24 cellular contexts compared by ENCODE assay signal in the genomic region with DNA sequence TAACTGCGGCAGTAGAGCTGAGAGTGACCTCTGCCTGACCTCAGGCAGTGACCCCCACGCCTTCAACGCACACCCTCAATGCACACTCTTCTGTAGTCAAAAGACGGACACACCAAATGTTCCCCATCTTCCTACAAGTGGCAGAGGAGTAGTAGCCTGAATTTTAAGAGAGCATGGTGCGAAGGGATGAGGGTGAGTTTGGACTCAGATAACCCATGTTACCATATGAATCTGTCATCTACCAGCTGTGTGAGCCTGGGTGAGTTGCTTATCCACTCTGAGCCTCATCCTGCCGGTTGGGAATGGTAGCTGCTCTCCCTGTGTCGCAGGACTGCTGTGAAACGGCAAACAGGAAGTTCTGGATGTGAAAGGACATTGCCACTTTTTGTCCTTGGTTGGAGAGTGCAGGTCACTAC. TPM values are rescaled to one million over a fixed set of nuclear protein-coding genes. Genes with fewer than 3 reads are reported as not detected.
"Had no signal": no experiment of that assay in that cellular context is flagged by ENCODE, and none has a peak within 500 bp of the region (broad histone marks: within the 10 kb centered on the region; RNA-seq: fewer than 3 reads in every experiment).

No MANE protein-coding gene starts in this region.

- DNase-seq: activated CD4-positive, alpha-beta T cell treated with anti-CD3 and anti-CD28 coated beads for 1 hour; activated CD8-positive, alpha-beta memory T cell treated with anti-CD3 and anti-CD28 coated beads for 24 hours; activated CD8-positive, alpha-beta memory T cell treated with anti-CD3 and anti-CD28 coated beads, Interleukin-2, amount 50 U/mL, for 4 hours; activated T-cell treated with anti-CD3 and anti-CD28 coated beads, Interleukin-2, amount 50 U/mL, for 24 hours; adrenal gland; brain microvascular endothelial cell; endodermal cell; esophagus squamous epithelium; heart left ventricle; kidney; lower lobe of right lung; naive thymus-derived CD4-positive, alpha-beta T cell; pancreas; right cardiac atrium; stimulated activated CD4-positive, alpha-beta T cell treated with anti-CD3 and anti-CD28 coated beads, Interleukin-12 subunit alpha, Interleukin-12 subunit beta, amount 100 ng/mL, for 4 hours; stimulated activated naive CD8-positive, alpha-beta T cell treated with anti-CD3 and anti-CD28 coated beads, Interleukin-15, amount 100 ng/mL, for 72 hours; T-cell; tibial artery; WERI-Rb-1 had no signal

- H3K9me3 ChIP-seq: adrenal gland, ascending aorta, esophagus squamous epithelium, heart left ventricle, lower lobe of right lung, neutrophil, pancreas, tibial artery had no signal

- ATAC-seq: activated T-helper 17 cell treated with anti-CD3 and anti-CD28 coated beads, Interleukin-2, amount 50 U/mL, for 72 hours; heart left ventricle; lower lobe of right lung; naive thymus-derived CD4-positive, alpha-beta T cell; pancreas; right cardiac atrium; stimulated activated naive CD8-positive, alpha-beta T cell treated with anti-CD3 and anti-CD28 coated beads, Interleukin-15, amount 100 ng/mL, for 72 hours; T-cell had no signal

- H3K4me3 ChIP-seq: adrenal gland, ascending aorta, esophagus squamous epithelium, heart left ventricle, lower lobe of right lung, pancreas, tibial artery had no signal

- H3K36me3 ChIP-seq: adrenal gland, ascending aorta, brain microvascular endothelial cell, esophagus squamous epithelium, heart left ventricle, lower lobe of right lung, neutrophil, pancreas, tibial artery, WERI-Rb-1 had no signal

- H3K27ac ChIP-seq: adrenal gland, ascending aorta, brain microvascular endothelial cell, esophagus squamous epithelium, heart left ventricle, lower lobe of right lung, neutrophil, pancreas, tibial artery, WERI-Rb-1 had no signal

- FAIRE-seq: colon, kidney, pancreas, TTC549 had no signal

RNA-seq across cellular contexts. Expression of a gene that starts 53.0 kb away (rescaled TPM):
- total RNA-seq: activated T-helper 17 cell treated with anti-CD3 and anti-CD28 coated beads, Interleukin-2, amount 50 U/mL, for 72 hours had no signal
